In the genomic region with DNA sequence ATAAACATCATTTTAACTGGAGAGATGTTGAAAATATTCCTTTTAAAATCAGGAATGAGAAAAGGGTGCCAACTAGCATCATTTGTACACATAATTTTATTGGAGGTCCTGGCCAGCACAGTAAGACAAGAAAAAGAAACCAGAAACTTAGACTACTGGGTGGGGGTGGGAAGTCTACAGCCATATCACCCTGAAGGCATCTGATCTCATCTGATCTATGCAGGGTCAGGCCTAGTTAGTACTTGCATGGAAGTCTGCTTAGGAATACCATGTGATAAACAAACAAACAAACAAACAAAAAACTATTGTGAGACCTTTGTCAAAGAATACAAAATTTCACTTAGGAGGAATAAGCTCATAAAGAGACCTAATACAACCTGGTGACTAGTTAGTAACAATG, we compare ENCODE assay signal across 22 cellular contexts.
"Had no signal": no experiment of that assay in that cellular context is flagged by ENCODE, and none has a peak within 500 bp of the region (broad histone marks: within the 10 kb centered on the region; RNA-seq: fewer than 3 reads in every experiment).

No MANE protein-coding gene starts in this region.

- ATAC-seq: HepG2, SK-N-SH treated with all-trans-retinoic acid at 6 μM for 48 hours had no signal

- H3K27ac ChIP-seq: RWPE1, SJCRH30 had no signal

- DNase-seq: IMR-90, Karpas-422, KG1, MM.1S, NCI-H1092 treated with DMSO at 0.1 percent for 48 hours, NCI-H1436, NCI-H187, NCI-H2029, NCI-H2081 treated with DMSO at 0.1 percent for 48 hours, NCI-H2171, NCI-H226, NCI-H446, NCI-H510A, NCI-H524 treated with DMSO at 0.1 percent for 48 hours, NCI-H69, NCI-H774, SHP77 treated with DMSO at 0.1 percent for 48 hours, SJCRH30 had no signal

- H3K4me3 ChIP-seq: SJCRH30 had no signal

- FAIRE-seq: HepG2, RCC 7860 had no signal

- H3K27me3 ChIP-seq: SJCRH30 had no signal

- H3K9me3 ChIP-seq: SJCRH30 had no signal

- H3K4me1 ChIP-seq: SJCRH30 had no signal
